ENCODE assay signal across 1 cellular context in the genomic region with DNA sequence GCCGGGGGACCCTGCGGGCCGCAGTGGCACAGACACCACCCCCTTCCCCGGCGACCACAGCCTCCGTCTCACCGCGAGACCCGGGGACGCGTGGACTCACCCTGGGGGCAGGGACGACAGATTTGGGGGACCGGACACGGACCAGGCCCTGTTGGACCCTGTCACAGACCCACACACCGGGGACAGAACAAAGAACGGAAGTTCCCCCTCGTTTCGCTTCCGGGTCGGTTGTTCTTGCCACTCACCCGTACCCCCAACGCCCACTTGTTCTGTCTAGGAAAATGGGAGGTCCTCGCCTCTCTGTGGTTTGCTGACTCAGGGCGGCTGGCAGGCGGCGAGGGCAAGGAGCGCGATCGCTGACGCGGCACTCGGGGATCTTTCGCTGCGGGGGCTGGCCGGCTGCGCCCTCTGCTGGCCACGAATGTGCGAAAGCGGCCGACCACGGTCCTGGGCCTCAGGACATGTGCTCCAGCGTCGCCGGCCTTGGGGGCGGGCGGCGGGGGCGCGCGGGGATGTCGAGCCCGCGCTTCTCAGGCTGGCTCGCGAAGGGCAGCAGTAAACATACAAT.
TF ChIP-seq lines count a peak whose summit lies in the region.

Gene ZNF3 (minus strand): TSS at position 189 of the 568 bp plus-strand sequence. CDS start 4,366 bp downstream, outside the sequence.

TF ChIP-seq in HEK293, 187 proteins besides CTCF, POLR2A, EP300 and RAD21 (continued from another document):
- TF ChIP-seq, protein P1, sequence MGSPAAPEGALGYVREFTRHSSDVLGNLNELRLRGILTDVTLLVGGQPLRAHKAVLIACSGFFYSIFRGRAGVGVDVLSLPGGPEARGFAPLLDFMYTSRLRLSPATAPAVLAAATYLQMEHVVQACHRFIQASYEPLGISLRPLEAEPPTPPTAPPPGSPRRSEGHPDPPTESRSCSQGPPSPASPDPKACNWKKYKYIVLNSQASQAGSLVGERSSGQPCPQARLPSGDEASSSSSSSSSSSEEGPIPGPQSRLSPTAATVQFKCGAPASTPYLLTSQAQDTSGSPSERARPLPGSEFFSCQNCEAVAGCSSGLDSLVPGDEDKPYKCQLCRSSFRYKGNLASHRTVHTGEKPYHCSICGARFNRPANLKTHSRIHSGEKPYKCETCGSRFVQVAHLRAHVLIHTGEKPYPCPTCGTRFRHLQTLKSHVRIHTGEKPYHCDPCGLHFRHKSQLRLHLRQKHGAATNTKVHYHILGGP (tag by site-specific recombination; IDR thresholded peaks at IDR 0.05) = peak; percentile 75
- TF ChIP-seq MZF1 (tag by site-specific recombination; IDR thresholded peaks at IDR 0.05; ENCODE audit: borderline replicate concordance) (peak; percentile 64; the same call in 1 of the 2 replicates), ZSCAN16 (tag by site-specific recombination; IDR thresholded peaks at IDR 0.05) (no peak), SP3 (tag by site-specific recombination; IDR thresholded peaks at IDR 0.05) (peak; percentile 93), ZSCAN30 (tag by site-specific recombination; IDR thresholded peaks at IDR 0.05) (peak; percentile 98), ZNF138 (tag by site-specific recombination; IDR thresholded peaks at IDR 0.05; ENCODE audit: borderline replicate concordance) (no peak), ZNF501 (tag by site-specific recombination; IDR thresholded peaks at IDR 0.05) (peak; percentile 96), WT1 (tag by site-specific recombination; IDR thresholded peaks at IDR 0.05) (no peak), ZBTB11 (tag by site-specific recombination; conservative IDR thresholded peaks at IDR 0.05; ENCODE audit: low read depth) (peak; percentile 98), ZFHX2 (tag by site-specific recombination; conservative IDR thresholded peaks at IDR 0.05) (peak; percentile 95), MEIS1 (CRISPR knock-in tag; IDR thresholded peaks at IDR 0.05; ENCODE audit: borderline replicate concordance) (no peak), ZNF184 (tag by site-specific recombination; IDR thresholded peaks at IDR 0.05) (peak; percentile 36; the same call in 1 of the 2 replicates), KLF10 (tag by site-specific recombination; IDR thresholded peaks at IDR 0.05) (peak; percentile 91), GLI2 (tag by site-specific recombination; IDR thresholded peaks at IDR 0.05; ENCODE audit: borderline replicate concordance, low read depth) (no peak), ZNF776 (tag by site-specific recombination; IDR thresholded peaks at IDR 0.05; ENCODE audit: borderline replicate concordance) (no peak), ZNF324 (tag by site-specific recombination; IDR thresholded peaks at IDR 0.05) (peak; percentile 95), INSM2 (tag by site-specific recombination; IDR thresholded peaks at IDR 0.05) (no peak; the same call in 1 of the 2 replicates), ZNF580 (tag by site-specific recombination; IDR thresholded peaks at IDR 0.05) (peak; percentile 65; the same call in 1 of the 2 replicates), ZNF133 (tag by site-specific recombination; IDR thresholded peaks at IDR 0.05) (no peak), ZNF518A (tag by site-specific recombination; conservative IDR thresholded peaks at IDR 0.05; ENCODE audit: low read depth) (peak; percentile 98), ZNF311 (tag by site-specific recombination; IDR thresholded peaks at IDR 0.05; ENCODE audit: borderline replicate concordance) (no peak), ZNF302 (tag by site-specific recombination; IDR thresholded peaks at IDR 0.05; ENCODE audit: low read depth) (no peak), PRDM1 (tag by site-specific recombination; IDR thresholded peaks at IDR 0.05) (no peak), SP2 (tag by site-specific recombination; IDR thresholded peaks at IDR 0.05) (peak; percentile 93), KLF8 (tag by site-specific recombination; IDR thresholded peaks at IDR 0.05) (peak; percentile 91), ZFP37 (tag by site-specific recombination; IDR thresholded peaks at IDR 0.05) (peak; percentile 89), ZNF473 (tag by site-specific recombination; IDR thresholded peaks at IDR 0.05) (no peak)
- TF ChIP-seq, protein P2, sequence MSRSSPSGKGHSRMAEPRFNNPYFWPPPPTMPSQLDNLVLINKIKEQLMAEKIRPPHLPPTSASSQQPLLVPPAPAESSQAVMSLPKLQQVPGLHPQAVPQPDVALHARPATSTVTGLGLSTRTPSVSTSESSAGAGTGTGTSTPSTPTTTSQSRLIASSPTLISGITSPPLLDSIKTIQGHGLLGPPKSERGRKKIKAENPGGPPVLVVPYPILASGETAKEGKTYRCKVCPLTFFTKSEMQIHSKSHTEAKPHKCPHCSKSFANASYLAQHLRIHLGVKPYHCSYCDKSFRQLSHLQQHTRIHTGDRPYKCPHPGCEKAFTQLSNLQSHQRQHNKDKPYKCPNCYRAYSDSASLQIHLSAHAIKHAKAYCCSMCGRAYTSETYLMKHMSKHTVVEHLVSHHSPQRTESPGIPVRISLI (tag by site-specific recombination; IDR thresholded peaks at IDR 0.05) = no peak
- TF ChIP-seq, protein P3, sequence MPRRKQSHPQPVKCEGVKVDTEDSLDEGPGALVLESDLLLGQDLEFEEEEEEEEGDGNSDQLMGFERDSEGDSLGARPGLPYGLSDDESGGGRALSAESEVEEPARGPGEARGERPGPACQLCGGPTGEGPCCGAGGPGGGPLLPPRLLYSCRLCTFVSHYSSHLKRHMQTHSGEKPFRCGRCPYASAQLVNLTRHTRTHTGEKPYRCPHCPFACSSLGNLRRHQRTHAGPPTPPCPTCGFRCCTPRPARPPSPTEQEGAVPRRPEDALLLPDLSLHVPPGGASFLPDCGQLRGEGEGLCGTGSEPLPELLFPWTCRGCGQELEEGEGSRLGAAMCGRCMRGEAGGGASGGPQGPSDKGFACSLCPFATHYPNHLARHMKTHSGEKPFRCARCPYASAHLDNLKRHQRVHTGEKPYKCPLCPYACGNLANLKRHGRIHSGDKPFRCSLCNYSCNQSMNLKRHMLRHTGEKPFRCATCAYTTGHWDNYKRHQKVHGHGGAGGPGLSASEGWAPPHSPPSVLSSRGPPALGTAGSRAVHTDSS (tag by site-specific recombination; IDR thresholded peaks at IDR 0.05) = peak; percentile 27; the same call in 1 of the 2 replicates
- TF ChIP-seq, protein P4, sequence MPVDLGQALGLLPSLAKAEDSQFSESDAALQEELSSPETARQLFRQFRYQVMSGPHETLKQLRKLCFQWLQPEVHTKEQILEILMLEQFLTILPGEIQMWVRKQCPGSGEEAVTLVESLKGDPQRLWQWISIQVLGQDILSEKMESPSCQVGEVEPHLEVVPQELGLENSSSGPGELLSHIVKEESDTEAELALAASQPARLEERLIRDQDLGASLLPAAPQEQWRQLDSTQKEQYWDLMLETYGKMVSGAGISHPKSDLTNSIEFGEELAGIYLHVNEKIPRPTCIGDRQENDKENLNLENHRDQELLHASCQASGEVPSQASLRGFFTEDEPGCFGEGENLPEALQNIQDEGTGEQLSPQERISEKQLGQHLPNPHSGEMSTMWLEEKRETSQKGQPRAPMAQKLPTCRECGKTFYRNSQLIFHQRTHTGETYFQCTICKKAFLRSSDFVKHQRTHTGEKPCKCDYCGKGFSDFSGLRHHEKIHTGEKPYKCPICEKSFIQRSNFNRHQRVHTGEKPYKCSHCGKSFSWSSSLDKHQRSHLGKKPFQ (tag by site-specific recombination; IDR thresholded peaks at IDR 0.05) = no peak
- TF ChIP-seq, protein P5, sequence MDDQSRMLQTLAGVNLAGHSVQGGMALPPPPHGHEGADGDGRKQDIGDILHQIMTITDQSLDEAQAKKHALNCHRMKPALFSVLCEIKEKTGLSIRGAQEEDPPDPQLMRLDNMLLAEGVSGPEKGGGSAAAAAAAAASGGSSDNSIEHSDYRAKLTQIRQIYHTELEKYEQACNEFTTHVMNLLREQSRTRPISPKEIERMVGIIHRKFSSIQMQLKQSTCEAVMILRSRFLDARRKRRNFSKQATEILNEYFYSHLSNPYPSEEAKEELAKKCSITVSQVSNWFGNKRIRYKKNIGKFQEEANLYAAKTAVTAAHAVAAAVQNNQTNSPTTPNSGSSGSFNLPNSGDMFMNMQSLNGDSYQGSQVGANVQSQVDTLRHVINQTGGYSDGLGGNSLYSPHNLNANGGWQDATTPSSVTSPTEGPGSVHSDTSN (CRISPR knock-in tag; IDR thresholded peaks at IDR 0.05) = peak; percentile 91
- TF ChIP-seq, protein P6, sequence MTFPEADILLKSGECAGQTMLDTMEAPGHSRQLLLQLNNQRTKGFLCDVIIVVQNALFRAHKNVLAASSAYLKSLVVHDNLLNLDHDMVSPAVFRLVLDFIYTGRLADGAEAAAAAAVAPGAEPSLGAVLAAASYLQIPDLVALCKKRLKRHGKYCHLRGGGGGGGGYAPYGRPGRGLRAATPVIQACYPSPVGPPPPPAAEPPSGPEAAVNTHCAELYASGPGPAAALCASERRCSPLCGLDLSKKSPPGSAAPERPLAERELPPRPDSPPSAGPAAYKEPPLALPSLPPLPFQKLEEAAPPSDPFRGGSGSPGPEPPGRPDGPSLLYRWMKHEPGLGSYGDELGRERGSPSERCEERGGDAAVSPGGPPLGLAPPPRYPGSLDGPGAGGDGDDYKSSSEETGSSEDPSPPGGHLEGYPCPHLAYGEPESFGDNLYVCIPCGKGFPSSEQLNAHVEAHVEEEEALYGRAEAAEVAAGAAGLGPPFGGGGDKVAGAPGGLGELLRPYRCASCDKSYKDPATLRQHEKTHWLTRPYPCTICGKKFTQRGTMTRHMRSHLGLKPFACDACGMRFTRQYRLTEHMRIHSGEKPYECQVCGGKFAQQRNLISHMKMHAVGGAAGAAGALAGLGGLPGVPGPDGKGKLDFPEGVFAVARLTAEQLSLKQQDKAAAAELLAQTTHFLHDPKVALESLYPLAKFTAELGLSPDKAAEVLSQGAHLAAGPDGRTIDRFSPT (tag by site-specific recombination; IDR thresholded peaks at IDR 0.05) = peak; percentile 100
